Comparison of ENCODE assay signal across 8 cellular contexts in genomic region chr7:130941322-130942210, GRCh38.
A peak's percentile ranks its signal among the peaks of the same experiment; 100 is the strongest.
DNase-seq lines count a peak whose midpoint lies in the region; ATAC-seq, FAIRE-seq and TF ChIP-seq lines count a peak whose summit lies in the region.

No MANE protein-coding gene starts in this region.

- peaks cover 0 to 6% of the 10 kb centered on the region in 2 donors for H3K36me3 ChIP-seq in adrenal gland (replicated peaks in 1 of 2)
- peaks cover 0 to 3% of the 10 kb centered on the region in 2 donors for H3K36me3 ChIP-seq in kidney (ENCODE audit: control insufficient read depth in 1 of 2, insufficient read depth in 2 of 2, low read length in 2 of 2)
- H3K36me3 ChIP-seq in stomach = peaks cover 0 to 19% (median 6%) of the 10 kb centered on the region in 4 donors

- intact Hi-C loops in CD14-positive monocyte (cut with micrococcal nuclease) = loop anchor here in 1 of 2 donors (5.0 kb wide), 1 partner anchor 39 kb away; no protein-coding TSS in a partner anchor
- intact Hi-C loops in adrenal gland (cut with DNase I) = no loop called here
- intact Hi-C loops in kidney (cut with DNase I) = no loop called here
- intact Hi-C loops in stomach (cut with DNase I; ENCODE audit: low total_unique reads) = no loop called here

- FAIRE-seq in kidney (lab: Jason Lieb, UNC) = no peak

- TF ChIP-seq CTCF in CD14-positive monocyte (IDR thresholded peaks at IDR 0.05) = no peak
- TF ChIP-seq CTCF in NB4 (IDR thresholded peaks at IDR 0.05; ENCODE audit: low read depth, low read length) = no peak
- TF ChIP-seq CTCF in adrenal gland (IDR thresholded peaks at IDR 0.05) = no peak
- TF ChIP-seq CTCF in kidney (IDR thresholded peaks at IDR 0.05; ENCODE audit: borderline replicate concordance, extremely low read depth, insufficient read depth) = no peak
- TF ChIP-seq CTCF in stomach (IDR thresholded peaks at IDR 0.05) = no peak

- peak overlapping the region; percentile 80 to 85 for H3K9ac ChIP-seq in kidney (ENCODE audit: low read length in 2 of 2)

- H3K4me1 Mint-ChIP-seq in CD14-positive monocyte = peaks cover 35% of the 10 kb centered on the region

- 19 to 35% (median 27%) methylated on average over 20 of the region's 20 CpGs for WGBS in adrenal gland, 4 donors
- WGBS in stomach, 5 donors = 13 to 30% (median 25%) methylated on average over 19 to 20 of the region's 20 CpGs

- H3K9me3 ChIP-seq in adrenal gland (replicated peaks in 1 of 3) = no peaks in the 10 kb centered on the region
- no peaks in the 10 kb centered on the region for H3K9me3 ChIP-seq in kidney (ENCODE audit: control insufficient read depth in 1 of 2, low read length in 2 of 2)
- H3K9me3 ChIP-seq in stomach = no peaks in the 10 kb centered on the region

- H3K36me3 Mint-ChIP-seq in CD14-positive monocyte = peaks cover 31 to 55% of the 10 kb centered on the region in 2 donors

- TF ChIP-seq POLR2A in NB4 (IDR thresholded peaks at IDR 0.05; ENCODE audit: extremely low read depth, insufficient read length) = no peak
- TF ChIP-seq POLR2A in adrenal gland (IDR thresholded peaks at IDR 0.05) = peak in 1 of 2 donors; percentile 73
- TF ChIP-seq POLR2A in stomach (IDR thresholded peaks at IDR 0.05) = no peak

- peak overlapping the region; percentile 84 to 85 for H3K4me3 Mint-ChIP-seq in CD14-positive monocyte

- H3K4me3 ChIP-seq in NB4 (ENCODE audit: low read depth, low read length) (peak overlapping the region; percentile 35), adrenal gland (peak overlapping the region in 3 of 4 donors; percentile 2 to 50 (median 10)), kidney (ENCODE audit: low read length in 2 of 2) (peak overlapping the region; percentile 74 to 85), stomach (peak overlapping the region; percentile 34 to 46 (median 40))

- TF ChIP-seq EP300 in stomach (IDR thresholded peaks at IDR 0.05) = no peak

- H3K27me3 ChIP-seq in adrenal gland = no peaks in the 10 kb centered on the region
- H3K27me3 ChIP-seq in stomach = no peaks in the 10 kb centered on the region

- ATAC-seq in GM21723 (IDR thresholded peaks at IDR 0.05; ENCODE audit: unreplicated experiment) = no peak

- H3K27ac ChIP-seq in adrenal gland = peak overlapping the region; percentile 66 to 89 (median 85)
- peak overlapping the region; percentile 86 to 90 for H3K27ac ChIP-seq in kidney (ENCODE audit: low read depth in 2 of 2, low read length in 2 of 2)
- H3K27ac ChIP-seq in stomach = peak overlapping the region; percentile 80 to 93 (median 83)

- peak; percentile 70 for DNase-seq in CD14-positive monocyte (ENCODE audit: low spot score)
- DNase-seq in NB4 (ENCODE audit: low read depth) = peak; percentile 33
- peak; percentile 70 to 90 (median 84) for DNase-seq in adrenal gland
- peak; percentile 78 for DNase-seq in kidney
- peak; percentile 67 for DNase-seq in stomach
- no peak for DNase-seq in NCI-H1930 (lab: John Stamatoyannopoulos, UW)
- no peak for DNase-seq in HUDEP-2 (lab: John Stamatoyannopoulos, UW; ENCODE audit: unreplicated experiment in 76 of 76)

- H3K4me1 ChIP-seq in adrenal gland (replicated peaks in 1 of 2) = peaks cover 50 to 71% of the 10 kb centered on the region in 2 donors
- H3K4me1 ChIP-seq in kidney (ENCODE audit: control insufficient read depth in 1 of 2, insufficient read depth in 1 of 2, low read depth in 1 of 2, low read length in 2 of 2) = peaks cover 8 to 14% of the 10 kb centered on the region in 2 donors
- H3K4me1 ChIP-seq in stomach = peaks cover 31 to 85% (median 53%) of the 10 kb centered on the region in 4 donors

- H3K27me3 Mint-ChIP-seq in CD14-positive monocyte (ENCODE audit: low read depth in 3 of 3) = peaks cover 0 to 2% (median 0%) of the 10 kb centered on the region in 3 donors

- H3K9me3 Mint-ChIP-seq in CD14-positive monocyte = no peaks in the 10 kb centered on the region

- H3K27ac Mint-ChIP-seq in CD14-positive monocyte = peak overlapping the region; percentile 75 to 95 (median 90)

Comparison
In these comparisons a context has a peak if more than half of its experiments do, and no peak if none do; other contexts are left out.
1. DNase-seq: peak in CD14-positive monocyte (single experiment), NB4 (single experiment), adrenal gland (7 of 7), kidney (single experiment) and stomach (single experiment); none in NCI-H1930 (0 of 2) and HUDEP-2 (0 of 76).
2. H3K4me3 ChIP-seq: peak in every context shown above with its lines; median percentile 80 in kidney; 40 in stomach; 35 in NB4; 10 in adrenal gland.
3. Peak in every context shown above with its lines, with median percentiles within 50 percentile points of each other: H3K27ac ChIP-seq.